Comparison of ENCODE assay signal across 14 cellular contexts in the genomic region with DNA sequence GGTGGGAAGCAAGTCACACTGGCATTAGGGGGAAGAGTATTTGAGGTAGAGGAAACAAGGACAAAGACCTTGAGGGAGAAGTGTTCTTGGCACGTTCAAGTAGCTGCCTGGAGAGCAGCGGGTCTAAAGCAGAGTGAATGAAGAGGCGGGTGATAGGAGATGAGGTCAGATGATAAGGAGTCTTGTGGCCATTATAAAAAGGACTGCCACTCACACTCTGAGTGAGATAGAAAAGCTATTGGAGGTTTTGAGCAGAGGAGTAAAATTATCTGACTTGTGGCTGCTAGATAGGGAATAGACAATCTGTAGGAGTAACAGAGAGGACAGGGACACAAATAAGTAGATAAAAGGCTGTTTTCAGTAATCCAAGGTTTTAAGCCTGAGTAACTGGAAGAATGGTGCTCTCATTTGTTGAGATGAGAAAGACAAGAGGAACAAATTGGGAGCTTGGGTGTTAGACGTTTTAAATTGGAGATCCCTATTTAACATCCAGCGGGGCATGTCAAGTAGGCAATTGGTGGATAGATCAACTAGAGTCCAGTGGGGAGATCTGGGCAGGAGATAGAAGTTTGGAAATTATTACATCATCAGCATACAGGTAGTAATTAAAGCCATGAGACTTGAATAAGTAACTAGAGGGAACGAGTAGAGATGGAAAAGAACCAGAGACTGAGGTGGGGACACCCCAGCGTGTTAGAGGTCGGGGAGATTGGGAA.
"Had no signal": no experiment of that assay in that cellular context is flagged by ENCODE, and none has a peak within 500 bp of the region (broad histone marks: within the 10 kb centered on the region; RNA-seq: fewer than 3 reads in every experiment).

No MANE protein-coding gene starts in this region.

- H3K4me1 Mint-ChIP-seq: activated naive CD4-positive, alpha-beta T cell treated with anti-CD3 and anti-CD28 coated beads, Interleukin-2, amount 10 ng/mL, durations not matched to agents 7 days and 5 days; memory B cell; stimulated activated memory B cell treated with anti-CD40 and anti-IgM and Interleukin-4, amounts not matched to agents 10 μg/mL and 1 μg/mL and 100 μg/mL, for 72 hours had no signal

- ATAC-seq: left ventricle myocardium superior; naive thymus-derived CD8-positive, alpha-beta T cell; stimulated activated memory B cell treated with anti-CD40 and anti-IgM and Interleukin-4, amounts not matched to agents 10 μg/mL and 1 μg/mL and 100 μg/mL, for 72 hours had no signal

- H3K27me3 Mint-ChIP-seq: activated naive CD4-positive, alpha-beta T cell treated with anti-CD3 and anti-CD28 coated beads, Interleukin-2, amount 10 ng/mL, durations not matched to agents 7 days and 5 days; activated T-cell treated with anti-CD3 and anti-CD28 coated beads, Interleukin-2, amount 50 U/mL, for 24 hours; memory B cell; naive thymus-derived CD8-positive, alpha-beta T cell; stimulated activated memory B cell treated with anti-CD40 and anti-IgM and Interleukin-4, amounts not matched to agents 10 μg/mL and 1 μg/mL and 100 μg/mL, for 72 hours had no signal

- H3K4me3 Mint-ChIP-seq: activated naive CD4-positive, alpha-beta T cell treated with anti-CD3 and anti-CD28 coated beads, Interleukin-2, amount 10 ng/mL, durations not matched to agents 7 days and 5 days; activated T-cell treated with anti-CD3 and anti-CD28 coated beads, Interleukin-2, amount 50 U/mL, for 24 hours; memory B cell; naive thymus-derived CD8-positive, alpha-beta T cell; stimulated activated memory B cell treated with anti-CD40 and anti-IgM and Interleukin-4, amounts not matched to agents 10 μg/mL and 1 μg/mL and 100 μg/mL, for 72 hours had no signal

- H3K9me3 Mint-ChIP-seq: activated naive CD4-positive, alpha-beta T cell treated with anti-CD3 and anti-CD28 coated beads, Interleukin-2, amount 10 ng/mL, durations not matched to agents 7 days and 5 days; activated T-cell treated with anti-CD3 and anti-CD28 coated beads, Interleukin-2, amount 50 U/mL, for 24 hours; memory B cell; naive thymus-derived CD8-positive, alpha-beta T cell; stimulated activated memory B cell treated with anti-CD40 and anti-IgM and Interleukin-4, amounts not matched to agents 10 μg/mL and 1 μg/mL and 100 μg/mL, for 72 hours had no signal

- H3K36me3 Mint-ChIP-seq: activated naive CD4-positive, alpha-beta T cell treated with anti-CD3 and anti-CD28 coated beads, Interleukin-2, amount 10 ng/mL, durations not matched to agents 7 days and 5 days had no signal

- H3K27ac Mint-ChIP-seq: activated naive CD4-positive, alpha-beta T cell treated with anti-CD3 and anti-CD28 coated beads, Interleukin-2, amount 10 ng/mL, durations not matched to agents 7 days and 5 days; activated T-cell treated with anti-CD3 and anti-CD28 coated beads, Interleukin-2, amount 50 U/mL, for 24 hours; memory B cell; naive thymus-derived CD8-positive, alpha-beta T cell; stimulated activated memory B cell treated with anti-CD40 and anti-IgM and Interleukin-4, amounts not matched to agents 10 μg/mL and 1 μg/mL and 100 μg/mL, for 72 hours had no signal

- DNase-seq: activated CD4-positive, alpha-beta T cell treated with anti-CD3 and anti-CD28 coated beads, Interleukin-2, amount 50 U/mL, for 48 hours; activated naive CD4-positive, alpha-beta T cell treated with anti-CD3 and anti-CD28 coated beads, Interleukin-2, amount 10 ng/mL, durations not matched to agents 7 days and 5 days; activated T-cell treated with anti-CD3 and anti-CD28 coated beads, Interleukin-2, amount 50 U/mL, for 24 hours; adrenal gland; left ventricle myocardium superior; naive thymus-derived CD8-positive, alpha-beta T cell; retina; stimulated activated CD4-positive, alpha-beta T cell treated with anti-CD3 and anti-CD28 coated beads, Interleukin-12 subunit alpha, Interleukin-12 subunit beta, amount 100 ng/mL, for 4 hours; stimulated activated CD4-positive, alpha-beta T cell treated with anti-CD3 and anti-CD28 coated beads, Interleukin-2, amount 100 ng/mL, for 24 hours; substantia nigra; T-helper 9 cell; WERI-Rb-1 had no signal
